In genomic region chr11:32429477-32429876, GRCh38 we compare ENCODE assay signal across 35 cellular contexts. TPM values are rescaled to one million over a fixed set of nuclear protein-coding genes. Genes with fewer than 3 reads are reported as not detected.
"Had no signal": no experiment of that assay in that cellular context is flagged by ENCODE, and none has a peak within 500 bp of the region (broad histone marks: within the 10 kb centered on the region; RNA-seq: fewer than 3 reads in every experiment).

No MANE protein-coding gene starts in this region.

- H3K4me2 ChIP-seq: smooth muscle cell had no signal

- H3K4me1 ChIP-seq: parathyroid adenoma, psoas muscle had no signal

- ATAC-seq: activated CD4-positive, alpha-beta T cell treated with anti-CD3 and anti-CD28 coated beads for 36 hours; activated CD8-positive, alpha-beta memory T cell treated with anti-CD3 and anti-CD28 coated beads, Interleukin-2, amount 10 ng/mL, durations not matched to agents 7 days and 5 days; activated CD8-positive, alpha-beta T cell treated with anti-CD3 and anti-CD28 coated beads, Interleukin-2, amount 10 ng/mL, durations not matched to agents 7 days and 5 days; heart left ventricle; mucosa of descending colon; natural killer cell treated with Interleukin-12 subunit alpha and Interleukin-12 subunit beta and Interleukin-15 and Interleukin-18, amount 100 ng/mL, for 72 hours; psoas muscle had no signal

- H3K36me3 ChIP-seq: adrenal gland, cardiac muscle cell, left ventricle myocardium inferior, transverse colon had no signal

- H3K27ac Mint-ChIP-seq: activated CD4-positive, alpha-beta T cell treated with anti-CD3 and anti-CD28 coated beads for 36 hours; activated CD8-positive, alpha-beta memory T cell treated with anti-CD3 and anti-CD28 coated beads, Interleukin-2, amount 10 ng/mL, durations not matched to agents 7 days and 5 days; activated CD8-positive, alpha-beta T cell treated with anti-CD3 and anti-CD28 coated beads, Interleukin-2, amount 10 ng/mL, durations not matched to agents 7 days and 5 days; activated naive CD8-positive, alpha-beta T cell treated with anti-CD3 and anti-CD28 coated beads for 36 hours; natural killer cell treated with Interleukin-12 subunit alpha and Interleukin-12 subunit beta and Interleukin-15 and Interleukin-18, amount 100 ng/mL, for 72 hours; T-helper 2 cell treated with Interferon-gamma antibody and Interleukin-4, amounts not matched to agents 5 μg/mL and 100 μg/mL, for 36 hours had no signal

- H3K36me3 Mint-ChIP-seq: activated naive CD8-positive, alpha-beta T cell treated with anti-CD3 and anti-CD28 coated beads for 36 hours; brain; natural killer cell treated with Interleukin-12 subunit alpha and Interleukin-12 subunit beta and Interleukin-15 and Interleukin-18, amount 100 ng/mL, for 72 hours had no signal

- H3K4me3 ChIP-seq: adrenal gland, cardiac muscle cell, coronary artery, dorsolateral prefrontal cortex, heart left ventricle, left ventricle myocardium inferior, lung, mucosa of descending colon, psoas muscle, smooth muscle cell, transverse colon had no signal

- H3K9me3 Mint-ChIP-seq: activated naive CD8-positive, alpha-beta T cell treated with anti-CD3 and anti-CD28 coated beads for 36 hours; natural killer cell treated with Interleukin-12 subunit alpha and Interleukin-12 subunit beta and Interleukin-15 and Interleukin-18, amount 100 ng/mL, for 72 hours; T-helper 2 cell treated with Interferon-gamma antibody and Interleukin-4, amounts not matched to agents 5 μg/mL and 100 μg/mL, for 36 hours had no signal

- H3K79me2 ChIP-seq: parathyroid adenoma had no signal

- H3K9me3 ChIP-seq: adrenal gland, heart left ventricle, left ventricle myocardium inferior, mucosa of descending colon, psoas muscle, transverse colon had no signal

- H3K4me3 Mint-ChIP-seq: activated CD4-positive, alpha-beta T cell treated with anti-CD3 and anti-CD28 coated beads for 36 hours; activated CD8-positive, alpha-beta memory T cell treated with anti-CD3 and anti-CD28 coated beads, Interleukin-2, amount 10 ng/mL, durations not matched to agents 7 days and 5 days; activated CD8-positive, alpha-beta T cell treated with anti-CD3 and anti-CD28 coated beads, Interleukin-2, amount 10 ng/mL, durations not matched to agents 7 days and 5 days; activated naive CD8-positive, alpha-beta T cell treated with anti-CD3 and anti-CD28 coated beads for 36 hours; natural killer cell treated with Interleukin-12 subunit alpha and Interleukin-12 subunit beta and Interleukin-15 and Interleukin-18, amount 100 ng/mL, for 72 hours; T-helper 2 cell treated with Interferon-gamma antibody and Interleukin-4, amounts not matched to agents 5 μg/mL and 100 μg/mL, for 36 hours had no signal

- DNase-seq: activated CD4-positive, alpha-beta T cell treated with anti-CD3 and anti-CD28 coated beads for 36 hours; activated CD4-positive, CD25-positive, alpha-beta regulatory T cell; activated CD8-positive, alpha-beta memory T cell treated with anti-CD3 and anti-CD28 coated beads, Interleukin-2, amount 10 ng/mL, durations not matched to agents 7 days and 5 days; activated CD8-positive, alpha-beta T cell treated with anti-CD3 and anti-CD28 coated beads, Interleukin-2, amount 10 ng/mL, durations not matched to agents 7 days and 5 days; activated effector memory CD4-positive, alpha-beta T cell treated with Interleukin-2 at 50 U/mL for 16 hours; activated naive CD4-positive, alpha-beta T cell treated with Interleukin-2 at 50 U/mL for 16 hours; activated naive CD8-positive, alpha-beta T cell treated with anti-CD3 and anti-CD28 coated beads for 36 hours; activated T-cell treated with anti-CD3 and anti-CD28 coated beads for 4 hours; adrenal gland; aorta; dorsolateral prefrontal cortex; effector memory CD4-positive, alpha-beta T cell; heart left ventricle; hypothalamus; left ventricle myocardium inferior; mucosa of descending colon; psoas muscle; stimulated activated CD4-positive, alpha-beta T cell treated with anti-CD3 and anti-CD28 coated beads, Interleukin-15, amount 100 ng/mL, for 24 hours; stimulated activated CD4-positive, alpha-beta T cell treated with anti-CD3 and anti-CD28 coated beads, Interleukin-2, amount 100 ng/mL, for 24 hours; stimulated activated naive CD4-positive, alpha-beta T cell treated with Interleukin-2 at 50 U/mL for 16 hours; T-helper 1 cell; transverse colon had no signal

- H2AFZ ChIP-seq: parathyroid adenoma had no signal

- H3K27ac ChIP-seq: adrenal gland, cardiac muscle cell, coronary artery, dorsolateral prefrontal cortex, parathyroid adenoma, psoas muscle, transverse colon had no signal

- H3K9ac ChIP-seq: parathyroid adenoma had no signal

RNA-seq across cellular contexts. Expression of gene WT1, which starts 5.9 kb away (rescaled TPM):
- total RNA-seq: activated CD4-positive, alpha-beta T cell treated with anti-CD3 and anti-CD28 coated beads for 36 hours; activated CD8-positive, alpha-beta memory T cell treated with anti-CD3 and anti-CD28 coated beads, Interleukin-2, amount 10 ng/mL, durations not matched to agents 7 days and 5 days; activated CD8-positive, alpha-beta T cell treated with anti-CD3 and anti-CD28 coated beads, Interleukin-2, amount 10 ng/mL, durations not matched to agents 7 days and 5 days; activated naive CD8-positive, alpha-beta T cell treated with anti-CD3 and anti-CD28 coated beads for 36 hours; cerebellum; fibroblast of lung; myocyte; natural killer cell treated with Interleukin-12 subunit alpha and Interleukin-12 subunit beta and Interleukin-15 and Interleukin-18, amount 100 ng/mL, for 72 hours; smooth muscle cell; temporal lobe had no signal
- polyA plus RNA-seq: esophagus, fibroblast of lung, smooth muscle cell had no signal
